18 cellular contexts compared by ENCODE assay signal in genomic region chr14:43503508-43503907, GRCh38.
DNase-seq lines count a peak whose midpoint lies in the region; ATAC-seq, FAIRE-seq and TF ChIP-seq lines count a peak whose summit lies in the region.
"Had no signal": no experiment of that assay in that cellular context is flagged by ENCODE, and none has a peak within 500 bp of the region (broad histone marks: within the 10 kb centered on the region; RNA-seq: fewer than 3 reads in every experiment).

No MANE protein-coding gene starts in this region.

- H3K4me1 ChIP-seq in PC-3 (ENCODE audit: insufficient read depth, low read length) (no peaks in the 10 kb centered on the region), HepG2 (ENCODE audit: insufficient read depth, low read length) (no peaks in the 10 kb centered on the region)
- H3K4me1 ChIP-seq: SJSA1, tibial nerve had no signal

- no peak overlapping the region for H3K27ac ChIP-seq in PC-3 (ENCODE audit: low read length)
- H3K27ac ChIP-seq in HepG2 (ENCODE audit: extremely low read length, insufficient read depth, low read length) = no peak overlapping the region
- H3K27ac ChIP-seq: SJSA1, tibial nerve had no signal

- H3K9me2 ChIP-seq in PC-3 (replicated peaks; ENCODE audit: low read length) = no peaks in the 10 kb centered on the region

- CTCF ChIA-PET in PC-3 (lab: Charles Lee) = interaction anchor here (0.5 to 0.6 kb wide), 5 partner anchors 11 to 990 kb away, joined by 3 to 4 read pairs (median 3); no protein-coding TSS in a partner anchor
- CTCF ChIA-PET in HepG2 (lab: Yijun Ruan, JAX; ENCODE audit: low intra/inter-chr PET ratio, low total read pairs) = interaction anchor here (0.9 kb wide), 1 partner anchor 292 kb away, joined by 3 read pairs; no protein-coding TSS in a partner anchor

- no peak for FAIRE-seq in HepG2 (lab: Jason Lieb, UNC)

- intact Hi-C loops in PC-3 (cut with micrococcal nuclease) (loop anchor here (1.0 to 5.0 kb wide), 7 partner anchors 292 to 1343 kb away; no protein-coding TSS in a partner anchor), HepG2 (cut with micrococcal nuclease; ENCODE audit: unreplicated experiment) (loop anchor here (1.0 to 10.0 kb wide), 4 partner anchors 36 to 1301 kb away; no protein-coding TSS in a partner anchor)

- in situ Hi-C loops in HepG2 (cut with HindIII; ENCODE audit: extremely low pct_ligation_motif_present, low pct_unique_long_range_greater_than_20kb) = loop anchor here (25.0 kb wide), 1 partner anchor 1309 kb away; no protein-coding TSS in a partner anchor
- in situ Hi-C loops in GM13976 (cut with MboI; ENCODE audit: low sequenced_read_pairs, unreplicated experiment) = no loop called here
- in situ Hi-C loops in KBM-7 (cut with MboI; ENCODE audit: low pct_unique_long_range_greater_than_20kb, low sequenced_read_pairs) = no loop called here

- H3K36me3 ChIP-seq in PC-3 (ENCODE audit: low read depth, low read length) = no peaks in the 10 kb centered on the region
- H3K36me3 ChIP-seq in HepG2 (replicated peaks in 1 of 2; ENCODE audit: control insufficient read depth in 1 of 2, insufficient read depth in 2 of 2, low read length in 2 of 2) = no peaks in the 10 kb centered on the region
- H3K36me3 ChIP-seq: SJSA1, tibial nerve had no signal

- H3K4me2 ChIP-seq in PC-3 (ENCODE audit: low read length) (no peak overlapping the region), HepG2 (ENCODE audit: low read depth, low read length) (no peak overlapping the region)

- H3K9me3 ChIP-seq in PC-3 (ENCODE audit: low read length) (no peaks in the 10 kb centered on the region), HepG2 (ENCODE audit: low read length) (no peaks in the 10 kb centered on the region)
- H3K9me3 ChIP-seq: SJSA1, tibial nerve had no signal

- H4K20me1 ChIP-seq in PC-3 (ENCODE audit: low read length) (no peaks in the 10 kb centered on the region), HepG2 (ENCODE audit: insufficient read depth, low read length) (no peaks in the 10 kb centered on the region)

- TF ChIP-seq RAD21 in HepG2 (CRISPR knock-in tag; IDR thresholded peaks at IDR 0.05) = no peak; the same call in 1 of the 2 replicates

- ATAC-seq in PC-3 = peak; percentile 92
- no peak for ATAC-seq in HepG2
- ATAC-seq: naive thymus-derived CD8-positive, alpha-beta T cell had no signal

- DNase-seq in DMS 273 (lab: John Stamatoyannopoulos, UW; ENCODE audit: unreplicated experiment) (peak; percentile 29), DMS 273 treated with DMSO at 0.1 percent for 48 hours (lab: John Stamatoyannopoulos, UW) (no peak), Kasumi-1 (lab: John Stamatoyannopoulos, UW) (peak; percentile 22 to 56), PC-3 (peak; percentile 45), HepG2 (ENCODE audit: low spot score) (peak; percentile 17), GM13976 (ENCODE audit: low spot score) (no peak), KBM-7 (no peak), NCI-H1930 (lab: John Stamatoyannopoulos, UW) (no peak)
- DNase-seq: 8988T; activated gamma-delta T cell treated with Interleukin-2 at 50 U/mL for 16 hours; aorta; CD4-positive, alpha-beta memory T cell; naive thymus-derived CD8-positive, alpha-beta T cell; NCI-H82; stimulated activated CD4-positive, alpha-beta T cell treated with anti-CD3 and anti-CD28 coated beads, Interleukin-2, amount 100 ng/mL, for 24 hours; stimulated activated CD8-positive, alpha-beta memory T cell treated with anti-CD3 and anti-CD28 coated beads, Interleukin-4, amount 100 ng/mL, for 48 hours had no signal

- H3K27me3 ChIP-seq in PC-3 (ENCODE audit: low read length) (no peaks in the 10 kb centered on the region), HepG2 (ENCODE audit: control insufficient read depth in 1 of 2, insufficient read depth in 2 of 2, low read length in 2 of 2) (no peaks in the 10 kb centered on the region)
- H3K27me3 ChIP-seq: SJSA1, tibial nerve had no signal

- H3K79me2 ChIP-seq in PC-3 (ENCODE audit: low read length) = no peaks in the 10 kb centered on the region
- H3K79me2 ChIP-seq in HepG2 (ENCODE audit: insufficient read depth, low read length) = no peaks in the 10 kb centered on the region

- TF ChIP-seq EP300 in HepG2 (IDR thresholded peaks at IDR 0.05; ENCODE audit: low read depth in 2 of 2, low read length in 2 of 2) = no peak
- TF ChIP-seq EP300 in HepG2 (CRISPR knock-in tag; IDR thresholded peaks at IDR 0.05; ENCODE audit: borderline replicate concordance) = no peak

- POLR2A ChIA-PET in PC-3 (lab: Charles Lee; ENCODE audit: unreplicated experiment) (no interaction called here), HepG2 (lab: Yijun Ruan, JAX) (no interaction called here)

- TF ChIP-seq POLR2A in HepG2 (IDR thresholded peaks at IDR 0.05; ENCODE audit: insufficient read depth in 1 of 2, low read depth in 2 of 2, low read length in 2 of 2) = no peak

- no peak overlapping the region for H3K9ac ChIP-seq in PC-3 (ENCODE audit: low read length)
- no peak overlapping the region for H3K9ac ChIP-seq in HepG2 (ENCODE audit: insufficient read depth, low read depth, low read length)

- no peak overlapping the region for H2AFZ ChIP-seq in PC-3 (ENCODE audit: low read length)
- no peak overlapping the region for H2AFZ ChIP-seq in HepG2 (ENCODE audit: low read length)

- TF ChIP-seq CTCF in PC-3 (conservative IDR thresholded peaks at IDR 0.05; ENCODE audit: low read depth, low read length) = peak; percentile 61
- TF ChIP-seq CTCF in HepG2 (CRISPR knock-in tag; IDR thresholded peaks at IDR 0.05) = peak; percentile 39
- no peak for TF ChIP-seq CTCF in GM13976 (IDR thresholded peaks at IDR 0.05; ENCODE audit: borderline replicate concordance, control extremely low read depth, extremely low read depth, insufficient read depth, missing control alignments)

- H3K4me3 ChIP-seq in PC-3 (ENCODE audit: low read length) = no peak overlapping the region
- no peak overlapping the region for H3K4me3 ChIP-seq in HepG2 (replicated peaks in 1 of 3; ENCODE audit: insufficient read depth in 1 of 3, low read depth in 2 of 3, low read length in 3 of 3)
- H3K4me3 ChIP-seq: SJSA1, tibial nerve had no signal

- no TSS peak for BruUV-seq in PC-3 (replicated peaks; lab: Mats Ljungman, UMichigan)
- BruUV-seq in HepG2 (replicated peaks; lab: Mats Ljungman, UMichigan) = no TSS peak

- H3F3A ChIP-seq in PC-3 (ENCODE audit: low read length, unreplicated experiment) = no peaks in the 10 kb centered on the region

TF ChIP-seq in HepG2, 621 proteins besides CTCF, POLR2A, EP300 and RAD21:
- peak; percentile 71 for TF ChIP-seq STAG1 (CRISPR knock-in tag; IDR thresholded peaks at IDR 0.05)
- TF ChIP-seq, protein P1, sequence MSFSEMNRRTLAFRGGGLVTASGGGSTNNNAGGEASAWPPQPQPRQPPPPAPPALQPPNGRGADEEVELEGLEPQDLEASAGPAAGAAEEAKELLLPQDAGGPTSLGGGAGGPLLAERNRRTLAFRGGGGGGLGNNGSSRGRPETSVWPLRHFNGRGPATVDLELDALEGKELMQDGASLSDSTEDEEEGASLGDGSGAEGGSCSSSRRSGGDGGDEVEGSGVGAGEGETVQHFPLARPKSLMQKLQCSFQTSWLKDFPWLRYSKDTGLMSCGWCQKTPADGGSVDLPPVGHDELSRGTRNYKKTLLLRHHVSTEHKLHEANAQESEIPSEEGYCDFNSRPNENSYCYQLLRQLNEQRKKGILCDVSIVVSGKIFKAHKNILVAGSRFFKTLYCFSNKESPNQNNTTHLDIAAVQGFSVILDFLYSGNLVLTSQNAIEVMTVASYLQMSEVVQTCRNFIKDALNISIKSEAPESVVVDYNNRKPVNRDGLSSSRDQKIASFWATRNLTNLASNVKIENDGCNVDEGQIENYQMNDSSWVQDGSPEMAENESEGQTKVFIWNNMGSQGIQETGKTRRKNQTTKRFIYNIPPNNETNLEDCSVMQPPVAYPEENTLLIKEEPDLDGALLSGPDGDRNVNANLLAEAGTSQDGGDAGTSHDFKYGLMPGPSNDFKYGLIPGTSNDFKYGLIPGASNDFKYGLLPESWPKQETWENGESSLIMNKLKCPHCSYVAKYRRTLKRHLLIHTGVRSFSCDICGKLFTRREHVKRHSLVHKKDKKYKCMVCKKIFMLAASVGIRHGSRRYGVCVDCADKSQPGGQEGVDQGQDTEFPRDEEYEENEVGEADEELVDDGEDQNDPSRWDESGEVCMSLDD (CRISPR knock-in tag; IDR thresholded peaks at IDR 0.05; ENCODE audit: borderline replicate concordance) = no peak
- TF ChIP-seq SMC3 (IDR thresholded peaks at IDR 0.05; ENCODE audit: low read length) = peak; percentile 34; the same call in 1 of the 2 replicates
TF ChIP-seq in HepG2: peak in this region for 2.

Comparison
In these comparisons a context has a peak if more than half of its experiments do, and no peak if none do; other contexts are left out.
1. DNase-seq: peak in DMS 273 (single experiment), Kasumi-1 (2 of 2), PC-3 (single experiment) and HepG2 (single experiment); none in DMS 273 treated with DMSO at 0.1 percent for 48 hours (single experiment), GM13976 (single experiment), KBM-7 (single experiment) and NCI-H1930 (0 of 2).